8 cellular contexts compared by ENCODE assay signal in the genomic region with DNA sequence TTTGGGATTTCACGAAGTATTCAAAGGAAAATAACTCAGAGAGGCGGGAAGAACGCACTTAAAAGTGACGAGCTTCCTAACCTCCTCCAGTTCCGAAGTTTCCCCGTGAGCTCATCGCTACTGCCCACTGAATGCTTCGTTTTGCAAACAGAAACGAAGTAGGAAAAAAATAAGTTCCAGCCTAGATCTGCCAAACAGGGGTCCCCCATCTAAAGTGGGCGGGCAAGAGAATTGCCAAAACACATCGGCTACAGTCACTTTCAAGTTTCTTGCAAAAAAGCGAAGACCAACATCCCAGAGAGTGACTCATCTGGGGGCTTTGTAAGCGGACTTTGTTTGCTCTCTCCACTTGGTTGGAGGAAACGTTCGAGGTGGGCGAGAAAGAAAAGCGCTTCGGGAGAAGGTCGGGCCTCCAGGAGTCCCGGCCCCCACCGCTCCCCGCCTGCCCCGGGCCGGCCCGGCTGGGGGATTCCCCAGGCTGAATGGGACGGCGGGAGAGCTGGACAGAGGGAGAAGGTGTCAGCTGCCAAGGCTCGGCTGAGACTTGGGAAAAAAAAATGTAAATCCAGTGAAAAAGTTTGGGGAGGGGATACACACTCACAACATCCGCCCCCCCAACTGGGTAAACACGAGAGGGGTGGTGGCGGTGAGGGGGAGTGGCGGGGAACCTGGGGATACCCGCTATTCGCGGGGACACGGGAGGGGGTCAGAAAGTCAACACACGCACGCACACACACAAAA. TPM values are rescaled to one million over a fixed set of nuclear protein-coding genes. Genes with fewer than 3 reads are reported as not detected.
DNase-seq lines count a peak whose midpoint lies in the region; FAIRE-seq and TF ChIP-seq lines count a peak whose summit lies in the region.

No MANE protein-coding gene starts in this region.

- peak in 1 of 3 donors; percentile 57 for TF ChIP-seq POLR2A in spleen (IDR thresholded peaks at IDR 0.05)

- peaks cover 3% of the 10 kb centered on the region for H3K36me3 ChIP-seq in bronchial epithelial cell (ENCODE audit: control insufficient read depth, insufficient read depth, low read length)
- H3K36me3 ChIP-seq in spleen = peaks cover 0 to 15% (median 8%) of the 10 kb centered on the region in 6 donors

- no peaks in the 10 kb centered on the region for H3K9me3 ChIP-seq in spleen

- peak overlapping the region; percentile 92 to 99 (median 96) for H3K27ac ChIP-seq in spleen

- H3K27me3 ChIP-seq in bronchial epithelial cell (ENCODE audit: control insufficient read depth, insufficient read depth, low read length) (no peaks in the 10 kb centered on the region), spleen (replicated peaks in 1 of 7) (no peaks in the 10 kb centered on the region)

- TF ChIP-seq CTCF in bronchial epithelial cell (IDR thresholded peaks at IDR 0.05; ENCODE audit: insufficient read depth, low read length, severe bottlenecking) (no peak), spleen (IDR thresholded peaks at IDR 0.05 in 8 of 11, conservative IDR thresholded peaks at IDR 0.05 in 3 of 11) (no peak)

- H3K4me3 ChIP-seq in bronchial epithelial cell (ENCODE audit: low read depth, low read length) = peak overlapping the region; percentile 80
- peak overlapping the region; percentile 40 to 89 (median 84) for H3K4me3 ChIP-seq in spleen

- H3K4me1 ChIP-seq in spleen = peaks cover 39 to 82% (median 67%) of the 10 kb centered on the region in 6 donors

- peak; percentile 15 for DNase-seq in NCI-H2029 (lab: John Stamatoyannopoulos, UW)
- no peak for DNase-seq in NCI-H2029 treated with DMSO at 0.1 percent for 48 hours (lab: John Stamatoyannopoulos, UW)
- peak; percentile 49 for DNase-seq in HPDE6-E6E7 (ENCODE audit: extremely low spot score)
- DNase-seq in T1000 (lab: John Stamatoyannopoulos, UW) = peak; percentile 39
- peak; percentile 59 for DNase-seq in bronchial epithelial cell (ENCODE audit: low read depth)
- peak; percentile 90 for DNase-seq in islet precursor cell
- DNase-seq in spleen = peak; percentile 87
- no peak for DNase-seq in NCI-H526 treated with DMSO at 0.1 percent for 48 hours (lab: John Stamatoyannopoulos, UW)

- intact Hi-C loops in spleen (cut with DNase I; ENCODE audit: low total_unique reads) = no loop called here

- FAIRE-seq in bronchial epithelial cell (lab: Jason Lieb, UNC) = no peak

- 0 to 2% (median 1%) methylated on average over 38 of the region's 38 CpGs for WGBS in spleen, 5 donors

RNA-seq across cellular contexts. Expression of gene VEZF1, which starts 1.0 kb away (rescaled TPM):
- total RNA-seq in bronchial epithelial cell (17.3 and 23.2 TPM in 2 replicates), spleen (10 to 100 TPM; 43.0 to 59.9 (median 54.2) TPM)
- 10 to 100 TPM in 2 of 3 donors, 1 to 10 TPM in 1; 10.0 to 19.1 (median 10.2) TPM for polyA plus RNA-seq in spleen

RNA-seq across cellular contexts. Expression of gene SRSF1, which starts 20.0 kb away (rescaled TPM):
- total RNA-seq in bronchial epithelial cell (239 and 392 TPM in 2 replicates), spleen (100 to 1,000 TPM; 165 to 213 (median 174) TPM)
- 10 to 100 TPM; 65.8 to 90.4 (median 88.2) TPM for polyA plus RNA-seq in spleen

RNA-seq across cellular contexts. Expression of gene CUEDC1, which starts 31.8 kb away (rescaled TPM):
- 3.4 and 6.9 TPM in 2 replicates for total RNA-seq in bronchial epithelial cell
- 10 to 100 TPM; 13.2 to 23.5 (median 16.7) TPM for total RNA-seq in spleen
- polyA plus RNA-seq in spleen = 10 to 100 TPM in 1 of 3 donors, 1 to 10 TPM in 2; 5.4 to 15.7 (median 5.4) TPM

Comparison
In these comparisons a context has a peak if more than half of its experiments do, and no peak if none do; other contexts are left out.
1. DNase-seq: peak in NCI-H2029 (single experiment), HPDE6-E6E7 (single experiment), T1000 (single experiment), bronchial epithelial cell (single experiment), islet precursor cell (single experiment) and spleen (single experiment); none in NCI-H2029 treated with DMSO at 0.1 percent for 48 hours (single experiment) and NCI-H526 treated with DMSO at 0.1 percent for 48 hours (single experiment).